In the genomic region with DNA sequence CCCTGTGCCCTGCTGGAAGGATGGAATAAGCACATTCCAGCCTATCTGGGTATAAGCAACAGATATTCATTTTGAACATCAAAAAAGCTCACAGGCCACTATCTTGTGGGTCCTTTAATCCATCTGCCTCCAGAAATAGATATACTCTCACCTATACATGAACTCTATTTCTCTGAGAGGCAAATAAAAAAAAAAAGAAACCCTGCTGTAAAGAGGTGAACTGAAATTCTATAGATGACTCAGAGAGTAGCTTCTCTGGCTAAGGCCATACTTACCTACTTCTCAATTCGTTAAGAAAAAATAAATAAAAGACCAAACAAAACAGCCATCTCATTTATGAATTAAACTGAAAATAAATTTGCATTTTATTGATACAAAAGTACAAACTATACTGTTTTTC, we compare ENCODE assay signal across 12 cellular contexts.
DNase-seq lines count a peak whose midpoint lies in the region; ATAC-seq and TF ChIP-seq lines count a peak whose summit lies in the region.
"Had no signal": no experiment of that assay in that cellular context is flagged by ENCODE, and none has a peak within 500 bp of the region (broad histone marks: within the 10 kb centered on the region; RNA-seq: fewer than 3 reads in every experiment).

No MANE protein-coding gene starts in this region.

- no peak overlapping the region for H2BK120ac ChIP-seq in mesenchymal stem cell (ENCODE audit: low read depth, low read length)

- H3K4me3 ChIP-seq in GM12865 (ENCODE audit: low read depth, low read length) (no peak overlapping the region), mesenchymal stem cell (ENCODE audit: insufficient read depth in 1 of 2, low read depth in 1 of 2, low read length in 2 of 2) (no peak overlapping the region), tibial artery (no peak overlapping the region), heart left ventricle (no peak overlapping the region)

- H3K4me1 ChIP-seq in mesenchymal stem cell (ENCODE audit: control insufficient read depth, insufficient read depth, low read depth, low read length), result no peaks in the 10 kb centered on the region
- H3K4me1 ChIP-seq in tibial artery, result no peaks in the 10 kb centered on the region
- peaks cover 0 to 3% (median 0%) of the 10 kb centered on the region in 12 donors for H3K4me1 ChIP-seq in heart left ventricle

- no peak overlapping the region for H2BK15ac ChIP-seq in mesenchymal stem cell (ENCODE audit: low read depth, poor library complexity, severe bottlenecking)

- no peak overlapping the region for H3K23ac ChIP-seq in mesenchymal stem cell (ENCODE audit: low read length in 2 of 2)

- ATAC-seq in GM21786 (IDR thresholded peaks at IDR 0.05; ENCODE audit: unreplicated experiment) (peak; percentile 96), HG03159 (IDR thresholded peaks at IDR 0.05; ENCODE audit: unreplicated experiment) (peak; percentile 92), heart left ventricle (no peak)
- ATAC-seq: HCT116 had no signal

- no peak for TF ChIP-seq POLR2A in heart left ventricle (IDR thresholded peaks at IDR 0.05)

- no peak overlapping the region for H4K8ac ChIP-seq in mesenchymal stem cell (ENCODE audit: low read length)

- no peak overlapping the region for H4K91ac ChIP-seq in mesenchymal stem cell (ENCODE audit: low read length)

- no peak overlapping the region for H3K14ac ChIP-seq in mesenchymal stem cell (ENCODE audit: low read length in 2 of 2)

- intact Hi-C loops in tibial artery (cut with DNase I; ENCODE audit: low total_unique reads), result no loop called here
- intact Hi-C loops in heart left ventricle (cut with DNase I), result no loop called here

- H3K4ac ChIP-seq in mesenchymal stem cell (ENCODE audit: low read depth in 1 of 2, low read length in 2 of 2), result no peak overlapping the region

- no peak overlapping the region for H2AK5ac ChIP-seq in mesenchymal stem cell (ENCODE audit: low read length, severe bottlenecking)

- TF ChIP-seq CTCF in GM12865 (IDR thresholded peaks at IDR 0.05; ENCODE audit: insufficient read depth, low read depth, low read length, missing control alignments) (no peak), tibial artery (IDR thresholded peaks at IDR 0.05) (no peak), heart left ventricle (IDR thresholded peaks at IDR 0.05) (no peak)

- H3K9me3 ChIP-seq in mesenchymal stem cell (ENCODE audit: control insufficient read depth, low read length) (peaks cover 15% of the 10 kb centered on the region), tibial artery (peaks cover 0 to 16% (median 0%) of the 10 kb centered on the region in 3 donors), heart left ventricle (peaks cover 0 to 28% (median 0%) of the 10 kb centered on the region in 12 donors)

- DNase-seq in GM12865 (ENCODE audit: low read depth) (peak; percentile 59), GM19238 (ENCODE audit: insufficient read length, low spot score) (peak; percentile 22), mesenchymal stem cell (no peak), tibial artery (no peak), heart left ventricle (no peak), NCI-H187 (lab: John Stamatoyannopoulos, UW) (no peak)
- DNase-seq: activated CD4-positive, alpha-beta memory T cell treated with anti-CD3 and anti-CD28 coated beads, Interleukin-2, amount 10 ng/mL, durations not matched to agents 7 days and 5 days; NCI-H1048; NCI-H510A treated with DMSO at 0.1 percent for 48 hours had no signal

- H2BK5ac ChIP-seq in mesenchymal stem cell (ENCODE audit: low read depth, low read length, poor library complexity, severe bottlenecking), result no peak overlapping the region

- H3K36me3 ChIP-seq in mesenchymal stem cell (ENCODE audit: control insufficient read depth in 1 of 2, insufficient read depth in 2 of 2, low read depth in 1 of 2, low read length in 2 of 2) (no peaks in the 10 kb centered on the region), tibial artery (peaks cover 0 to 12% (median 0%) of the 10 kb centered on the region in 3 donors), heart left ventricle (peaks cover 0 to 8% (median 0%) of the 10 kb centered on the region in 9 donors)

- no peak overlapping the region for H3K18ac ChIP-seq in mesenchymal stem cell (ENCODE audit: low read depth in 1 of 2, low read length in 2 of 2)

- H2AFZ ChIP-seq in mesenchymal stem cell (ENCODE audit: low read depth, low read length), result no peak overlapping the region

- no peaks in the 10 kb centered on the region for H3K79me1 ChIP-seq in mesenchymal stem cell (replicated peaks; ENCODE audit: low read length, poor library complexity, severe bottlenecking)

- no peak overlapping the region for H3K4me2 ChIP-seq in mesenchymal stem cell (ENCODE audit: low read length, poor library complexity, severe bottlenecking)

- no peaks in the 10 kb centered on the region for H3K27me3 ChIP-seq in mesenchymal stem cell (ENCODE audit: control insufficient read depth in 1 of 2, insufficient read depth in 1 of 2, low read length in 2 of 2)
- H3K27me3 ChIP-seq in tibial artery, result no peaks in the 10 kb centered on the region
- no peaks in the 10 kb centered on the region for H3K27me3 ChIP-seq in heart left ventricle

- no peak overlapping the region for H2BK12ac ChIP-seq in mesenchymal stem cell (ENCODE audit: low read length in 2 of 2)

- no peak overlapping the region for H3K9ac ChIP-seq in mesenchymal stem cell (ENCODE audit: low read length)

- 20% methylated on average over 1 of the region's 1 CpG for WGBS in mesenchymal stem cell
- WGBS in heart left ventricle, 4 donors, result 46 to 61% (median 53%) methylated on average over 1 of the region's 1 CpG

- H3K27ac ChIP-seq in mesenchymal stem cell (ENCODE audit: low read length, poor library complexity, severe bottlenecking) (no peak overlapping the region), tibial artery (no peak overlapping the region), heart left ventricle (no peak overlapping the region)

Comparison
In these comparisons a context has a peak if more than half of its experiments do, and no peak if none do; other contexts are left out.
1. DNase-seq: peak in GM12865 (single experiment) and GM19238 (single experiment); none in mesenchymal stem cell (single experiment), tibial artery (0 of 2), heart left ventricle (0 of 5) and NCI-H187 (0 of 2).
2. ATAC-seq: peak in GM21786 (single experiment) and HG03159 (single experiment); none in heart left ventricle (0 of 4).